Comparison of ENCODE assay signal across 34 cellular contexts in genomic region chr17:35914354-35914753, GRCh38. TPM values are rescaled to one million over a fixed set of nuclear protein-coding genes. Genes with fewer than 3 reads are reported as not detected.
"Had no signal": no experiment of that assay in that cellular context is flagged by ENCODE, and none has a peak within 500 bp of the region (broad histone marks: within the 10 kb centered on the region; RNA-seq: fewer than 3 reads in every experiment).

No MANE protein-coding gene starts in this region.

- H3K4me3 ChIP-seq: heart right ventricle, left lung, lung, pancreas, prostate gland, sigmoid colon, spleen, suprapubic skin, thoracic aorta, tibial artery, upper lobe of right lung had no signal

- H3K36me3 ChIP-seq: heart right ventricle, left lung, pancreas, prostate gland, sigmoid colon, spleen, suprapubic skin, thoracic aorta, tibial artery, upper lobe of right lung had no signal

- H3K9me3 Mint-ChIP-seq: naive B cell; stimulated activated memory B cell treated with anti-CD40 and anti-IgM and Interleukin-4, amounts not matched to agents 10 μg/mL and 1 μg/mL and 100 μg/mL, for 72 hours had no signal

- H3K4me3 Mint-ChIP-seq: mesothelial cell of epicardium; naive B cell; nephron; neural crest cell; stimulated activated memory B cell treated with anti-CD40 and anti-IgM and Interleukin-4, amounts not matched to agents 10 μg/mL and 1 μg/mL and 100 μg/mL, for 72 hours had no signal

- H3K27ac ChIP-seq: heart right ventricle, left lung, pancreas, prostate gland, sigmoid colon, spleen, suprapubic skin, thoracic aorta, tibial artery, upper lobe of right lung had no signal

- FAIRE-seq: islet of Langerhans, kidney, pancreas, small intestine, urothelium cell line had no signal

- DNase-seq: heart right ventricle; hippocampal formation; kidney; left colon; left lung; mesendoderm; naive B cell; nucleus accumbens; pancreas; posterior cingulate gyrus; retina; right cardiac atrium; sigmoid colon; small intestine; spleen; stimulated activated CD4-positive, alpha-beta T cell treated with anti-CD3 and anti-CD28 coated beads, Interleukin-4, amount 100 ng/mL, for 24 hours; stimulated activated naive CD4-positive, alpha-beta T cell treated with Interleukin-2 at 50 U/mL for 16 hours; trophoblast cell; upper lobe of right lung had no signal

- H3K36me3 Mint-ChIP-seq: naive B cell; stimulated activated memory B cell treated with anti-CD40 and anti-IgM and Interleukin-4, amounts not matched to agents 10 μg/mL and 1 μg/mL and 100 μg/mL, for 72 hours had no signal

- H3K27me3 ChIP-seq: heart right ventricle, left lung, pancreas, sigmoid colon, spleen, suprapubic skin, tibial artery, upper lobe of right lung had no signal

- ATAC-seq: heart right ventricle; left colon; left lung; pancreas; right cardiac atrium; stimulated activated memory B cell treated with anti-CD40 and anti-IgM and Interleukin-4, amounts not matched to agents 10 μg/mL and 1 μg/mL and 100 μg/mL, for 72 hours; upper lobe of right lung had no signal

- H3K4me1 Mint-ChIP-seq: mesothelial cell of epicardium; naive B cell; neural crest cell; stimulated activated memory B cell treated with anti-CD40 and anti-IgM and Interleukin-4, amounts not matched to agents 10 μg/mL and 1 μg/mL and 100 μg/mL, for 72 hours had no signal

- H3K27ac Mint-ChIP-seq: mesothelial cell of epicardium; nephron; stimulated activated memory B cell treated with anti-CD40 and anti-IgM and Interleukin-4, amounts not matched to agents 10 μg/mL and 1 μg/mL and 100 μg/mL, for 72 hours had no signal

- H3K4me1 ChIP-seq: left lung, pancreas, prostate gland, sigmoid colon, spleen, suprapubic skin, tibial artery, upper lobe of right lung had no signal

- H3K9me3 ChIP-seq: heart right ventricle, left lung, pancreas, prostate gland, sigmoid colon, spleen, suprapubic skin, thoracic aorta, tibial artery, upper lobe of right lung had no signal

RNA-seq across cellular contexts. Expression of gene RDM1, which starts 16.2 kb away (rescaled TPM):
- total RNA-seq: kidney, lower leg skin, lung, mononuclear cell, right cardiac atrium, sigmoid colon, subcutaneous adipose tissue, suprapubic skin, thoracic aorta, upper lobe of right lung had no signal
- polyA plus RNA-seq: heart right ventricle, pancreas, right cardiac atrium had no signal

RNA-seq across cellular contexts. Expression of gene LYZL6, which starts 29.2 kb away (rescaled TPM):
- total RNA-seq: heart right ventricle, kidney, left colon, left lung, lower leg skin, lung, mesothelial cell of epicardium, mononuclear cell, neural crest cell, osteoblast, pancreas, right cardiac atrium, sigmoid colon, spleen, subcutaneous adipose tissue, suprapubic skin, thoracic aorta, upper lobe of right lung had no signal
- polyA plus RNA-seq: heart right ventricle, lung, pancreas, right cardiac atrium, sigmoid colon, small intestine, spleen had no signal

RNA-seq across cellular contexts. Expression of gene CCL5, which starts 34.2 kb away (rescaled TPM):
- total RNA-seq: mesothelial cell of epicardium, neural crest cell had no signal

RNA-seq across cellular contexts. Expression of gene HEATR9, which starts 45.7 kb away (rescaled TPM):
- total RNA-seq: heart right ventricle, left colon, lower leg skin, mesothelial cell of epicardium, neural crest cell, osteoblast, pancreas, right cardiac atrium, sigmoid colon, subcutaneous adipose tissue, suprapubic skin, thoracic aorta had no signal
- polyA plus RNA-seq: heart right ventricle, pancreas, right cardiac atrium, small intestine had no signal
